In the genomic region with DNA sequence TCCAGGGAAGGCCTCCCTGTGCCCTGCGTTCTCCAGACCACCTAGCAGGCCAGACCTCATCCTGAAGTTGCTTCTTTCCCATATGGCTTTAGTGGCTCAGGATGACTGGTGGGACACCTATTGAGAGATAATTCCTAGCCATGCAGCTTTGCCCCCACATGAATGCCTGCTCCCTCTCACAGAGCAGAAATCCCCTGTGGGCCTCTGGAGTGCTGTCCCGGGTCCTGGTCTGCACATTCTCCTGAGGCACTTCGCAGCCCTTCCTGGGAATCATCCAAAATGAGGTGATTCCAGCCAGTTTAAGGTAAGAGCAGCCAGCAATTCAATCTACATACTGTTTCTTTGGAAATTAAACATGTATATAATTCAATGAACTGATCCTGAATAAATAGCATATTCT, we compare ENCODE assay signal across 16 cellular contexts.
DNase-seq lines count a peak whose midpoint lies in the region; ATAC-seq and TF ChIP-seq lines count a peak whose summit lies in the region.
"Had no signal": no experiment of that assay in that cellular context is flagged by ENCODE, and none has a peak within 500 bp of the region (broad histone marks: within the 10 kb centered on the region; RNA-seq: fewer than 3 reads in every experiment).

No MANE protein-coding gene starts in this region.

- no peak overlapping the region for H3K27ac ChIP-seq in GM23338 (ENCODE audit: low read depth)
- H3K27ac ChIP-seq in endodermal cell (ENCODE audit: low read depth, low read length): no peak overlapping the region
- H3K27ac ChIP-seq in neural progenitor cell: no peak overlapping the region
- H3K27ac ChIP-seq in thyroid gland: no peak overlapping the region
- no peak overlapping the region for H3K27ac ChIP-seq in effector memory CD4-positive, alpha-beta T cell (ENCODE audit: insufficient read depth, low read length, poor library complexity, severe bottlenecking)

- no peak for DNase-seq in GM23338 (ENCODE audit: low spot score)
- peak; percentile 55 for DNase-seq in endodermal cell
- DNase-seq in iPS-NIHi7 (ENCODE audit: extremely low spot score): peak; percentile 38
- peak; percentile 43 for DNase-seq in neural progenitor cell (ENCODE audit: low spot score)
- no peak for DNase-seq in thyroid gland
- no peak for DNase-seq in Right ventricle myocardium superior
- no peak for DNase-seq in OCI-M2 (lab: John Stamatoyannopoulos, UW; ENCODE audit: unreplicated experiment)
- DNase-seq in effector memory CD4-positive, alpha-beta T cell: no peak
- DNase-seq: 8988T; C1 segment of cervical spinal cord; Calu3; CD4-positive, alpha-beta memory T cell; COR-L47; DND-41; H9 had no signal

- H2AFZ ChIP-seq in GM23338 (no peak overlapping the region), neural progenitor cell (replicated peaks) (no peak overlapping the region)

- no peak overlapping the region for H3K4me2 ChIP-seq in GM23338
- no peak overlapping the region for H3K4me2 ChIP-seq in neural progenitor cell

- H3K9me3 Mint-ChIP-seq in GM23338: no peaks in the 10 kb centered on the region
- H3K9me3 Mint-ChIP-seq in endodermal cell: no peaks in the 10 kb centered on the region
- H3K9me3 Mint-ChIP-seq in neural progenitor cell: no peaks in the 10 kb centered on the region
- H3K9me3 Mint-ChIP-seq: CD4-positive, alpha-beta memory T cell; H9 had no signal

- intact Hi-C loops in thyroid gland (cut with DNase I): no loop called here
- intact Hi-C loops in Right ventricle myocardium superior (cut with DNase I): no loop called here

- peaks cover 6% of the 10 kb centered on the region; the same call in 1 of the 2 replicates for H3K9me2 ChIP-seq in GM23338 (ENCODE audit: insufficient read depth)

- no peak overlapping the region for H3K9ac ChIP-seq in endodermal cell (ENCODE audit: extremely low read depth, low read length, poor library complexity, severe bottlenecking)
- H3K9ac ChIP-seq in neural progenitor cell: no peak overlapping the region

- TF ChIP-seq CTCF in GM23338 (conservative IDR thresholded peaks at IDR 0.05; ENCODE audit: low read depth in 2 of 2): no peak
- no peak for TF ChIP-seq CTCF in endodermal cell (conservative IDR thresholded peaks at IDR 0.05)
- no peak for TF ChIP-seq CTCF in neural progenitor cell (IDR thresholded peaks at IDR 0.05)
- no peak for TF ChIP-seq CTCF in thyroid gland (IDR thresholded peaks at IDR 0.05)

- H3K36me3 Mint-ChIP-seq in GM23338 (ENCODE audit: low read depth) (no peaks in the 10 kb centered on the region), endodermal cell (ENCODE audit: low read depth) (no peaks in the 10 kb centered on the region), neural progenitor cell (no peaks in the 10 kb centered on the region)
- H3K36me3 Mint-ChIP-seq: CD4-positive, alpha-beta memory T cell had no signal

- no peaks in the 10 kb centered on the region for H3K27me3 ChIP-seq in GM23338 (ENCODE audit: insufficient read depth)
- H3K27me3 ChIP-seq in endodermal cell (ENCODE audit: control insufficient read depth, insufficient read depth, low read length, poor library complexity, severe bottlenecking): no peaks in the 10 kb centered on the region
- H3K27me3 ChIP-seq in neural progenitor cell: no peaks in the 10 kb centered on the region
- H3K27me3 ChIP-seq in thyroid gland: no peaks in the 10 kb centered on the region
- H3K27me3 ChIP-seq in effector memory CD4-positive, alpha-beta T cell (replicated peaks; ENCODE audit: control insufficient read depth, insufficient read depth, low read length, poor library complexity, severe bottlenecking): no peaks in the 10 kb centered on the region

- no peak overlapping the region for H3K4me3 ChIP-seq in GM23338
- H3K4me3 ChIP-seq in endodermal cell (ENCODE audit: low read length): no peak overlapping the region
- H3K4me3 ChIP-seq in neural progenitor cell: no peak overlapping the region
- no peak overlapping the region for H3K4me3 ChIP-seq in thyroid gland (replicated peaks in 1 of 3)
- no peak overlapping the region for H3K4me3 ChIP-seq in effector memory CD4-positive, alpha-beta T cell (ENCODE audit: insufficient read depth, low read depth, low read length, poor library complexity, severe bottlenecking)

- H4K20me1 ChIP-seq in GM23338 (replicated peaks; ENCODE audit: insufficient read depth) (no peaks in the 10 kb centered on the region), neural progenitor cell (ENCODE audit: low read depth) (no peaks in the 10 kb centered on the region)

- H3K9me3 ChIP-seq in endodermal cell (ENCODE audit: control insufficient read depth, low read length): peaks cover 4% of the 10 kb centered on the region
- H3K9me3 ChIP-seq in neural progenitor cell (ENCODE audit: low read depth): no peaks in the 10 kb centered on the region
- no peaks in the 10 kb centered on the region for H3K9me3 ChIP-seq in thyroid gland
- H3K9me3 ChIP-seq in effector memory CD4-positive, alpha-beta T cell (ENCODE audit: control insufficient read depth, low read length): no peaks in the 10 kb centered on the region

- peaks cover 14% of the 10 kb centered on the region for H3K27me3 Mint-ChIP-seq in GM23338 (ENCODE audit: insufficient read depth, low read depth, poor library complexity)
- peaks cover 9% of the 10 kb centered on the region for H3K27me3 Mint-ChIP-seq in endodermal cell (ENCODE audit: insufficient read depth)
- peaks cover 3% of the 10 kb centered on the region for H3K27me3 Mint-ChIP-seq in neural progenitor cell (ENCODE audit: insufficient read depth, low read depth)

- no peak for TF ChIP-seq POLR2A in thyroid gland (IDR thresholded peaks at IDR 0.05)

- ATAC-seq in GM23338 (peak; percentile 45; the same call in 2 of the 3 replicates), Right ventricle myocardium superior (ENCODE audit: poor library complexity) (no peak)
- ATAC-seq: HCT116 had no signal

- H3K4me3 Mint-ChIP-seq in GM23338 (no peak overlapping the region), endodermal cell (no peak overlapping the region), neural progenitor cell (no peak overlapping the region)
- H3K4me3 Mint-ChIP-seq: CD4-positive, alpha-beta memory T cell; H9 had no signal

- H3K27ac Mint-ChIP-seq in GM23338 (no peak overlapping the region), endodermal cell (no peak overlapping the region), neural progenitor cell (no peak overlapping the region)
- H3K27ac Mint-ChIP-seq: CD4-positive, alpha-beta memory T cell; H9 had no signal

- H3F3A ChIP-seq in GM23338 (replicated peaks; ENCODE audit: low read depth): no peaks in the 10 kb centered on the region
- H3F3A ChIP-seq in neural progenitor cell (ENCODE audit: low read depth): no peaks in the 10 kb centered on the region

- no peaks in the 10 kb centered on the region for H3K79me2 ChIP-seq in GM23338 (replicated peaks; ENCODE audit: insufficient read depth)
- no peaks in the 10 kb centered on the region for H3K79me2 ChIP-seq in neural progenitor cell (ENCODE audit: low read depth)

- H3K4me1 ChIP-seq in GM23338 (ENCODE audit: insufficient read depth) (no peaks in the 10 kb centered on the region), endodermal cell (ENCODE audit: control insufficient read depth, insufficient read depth, low read length) (peaks cover 13% of the 10 kb centered on the region), neural progenitor cell (peaks cover 6% of the 10 kb centered on the region), thyroid gland (no peaks in the 10 kb centered on the region)
- H3K4me1 ChIP-seq in effector memory CD4-positive, alpha-beta T cell (ENCODE audit: control insufficient read depth, insufficient read depth, low read length, poor library complexity, severe bottlenecking): no peaks in the 10 kb centered on the region

- WGBS in endodermal cell (ENCODE audit: insufficient coverage in 1 of 2, insufficient read length in 1 of 2), 2 experiments: 84 to 86% methylated on average over 1 to 3 of the region's 3 CpGs
- WGBS in thyroid gland, 2 donors: 65 to 66% methylated on average over 3 of the region's 3 CpGs

- H3K36me3 ChIP-seq in GM23338 (ENCODE audit: insufficient read depth): no peaks in the 10 kb centered on the region
- no peaks in the 10 kb centered on the region for H3K36me3 ChIP-seq in endodermal cell (ENCODE audit: control insufficient read depth, insufficient read depth, low read length)
- no peaks in the 10 kb centered on the region for H3K36me3 ChIP-seq in neural progenitor cell
- H3K36me3 ChIP-seq in thyroid gland: no peaks in the 10 kb centered on the region
- H3K36me3 ChIP-seq in effector memory CD4-positive, alpha-beta T cell (ENCODE audit: control insufficient read depth, insufficient read depth, low read length): no peaks in the 10 kb centered on the region

- H3K4me1 Mint-ChIP-seq in GM23338 (peaks cover 4% of the 10 kb centered on the region; the same call in 1 of the 3 replicates), endodermal cell (peaks cover 32% of the 10 kb centered on the region), neural progenitor cell (no peaks in the 10 kb centered on the region)

TF ChIP-seq in GM23338, 12 proteins besides CTCF, POLR2A, EP300 and RAD21:
- TF ChIP-seq, protein P1, sequence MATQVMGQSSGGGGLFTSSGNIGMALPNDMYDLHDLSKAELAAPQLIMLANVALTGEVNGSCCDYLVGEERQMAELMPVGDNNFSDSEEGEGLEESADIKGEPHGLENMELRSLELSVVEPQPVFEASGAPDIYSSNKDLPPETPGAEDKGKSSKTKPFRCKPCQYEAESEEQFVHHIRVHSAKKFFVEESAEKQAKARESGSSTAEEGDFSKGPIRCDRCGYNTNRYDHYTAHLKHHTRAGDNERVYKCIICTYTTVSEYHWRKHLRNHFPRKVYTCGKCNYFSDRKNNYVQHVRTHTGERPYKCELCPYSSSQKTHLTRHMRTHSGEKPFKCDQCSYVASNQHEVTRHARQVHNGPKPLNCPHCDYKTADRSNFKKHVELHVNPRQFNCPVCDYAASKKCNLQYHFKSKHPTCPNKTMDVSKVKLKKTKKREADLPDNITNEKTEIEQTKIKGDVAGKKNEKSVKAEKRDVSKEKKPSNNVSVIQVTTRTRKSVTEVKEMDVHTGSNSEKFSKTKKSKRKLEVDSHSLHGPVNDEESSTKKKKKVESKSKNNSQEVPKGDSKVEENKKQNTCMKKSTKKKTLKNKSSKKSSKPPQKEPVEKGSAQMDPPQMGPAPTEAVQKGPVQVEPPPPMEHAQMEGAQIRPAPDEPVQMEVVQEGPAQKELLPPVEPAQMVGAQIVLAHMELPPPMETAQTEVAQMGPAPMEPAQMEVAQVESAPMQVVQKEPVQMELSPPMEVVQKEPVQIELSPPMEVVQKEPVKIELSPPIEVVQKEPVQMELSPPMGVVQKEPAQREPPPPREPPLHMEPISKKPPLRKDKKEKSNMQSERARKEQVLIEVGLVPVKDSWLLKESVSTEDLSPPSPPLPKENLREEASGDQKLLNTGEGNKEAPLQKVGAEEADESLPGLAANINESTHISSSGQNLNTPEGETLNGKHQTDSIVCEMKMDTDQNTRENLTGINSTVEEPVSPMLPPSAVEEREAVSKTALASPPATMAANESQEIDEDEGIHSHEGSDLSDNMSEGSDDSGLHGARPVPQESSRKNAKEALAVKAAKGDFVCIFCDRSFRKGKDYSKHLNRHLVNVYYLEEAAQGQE (IDR thresholded peaks at IDR 0.05; ENCODE audit: unreplicated experiment): peak; percentile 52
- TF ChIP-seq CREB1 (CRISPR knock-in tag; IDR thresholded peaks at IDR 0.05; ENCODE audit: low read depth): no peak

Comparison
In these comparisons a context has a peak if more than half of its experiments do, and no peak if none do; other contexts are left out.
1. DNase-seq: peak in endodermal cell (single experiment), iPS-NIHi7 (single experiment) and neural progenitor cell (single experiment); none in GM23338 (single experiment), thyroid gland (0 of 2), Right ventricle myocardium superior (single experiment), OCI-M2 (single experiment) and effector memory CD4-positive, alpha-beta T cell (0 of 3).